In genomic region chr6:7219310-7219709, GRCh38 we compare ENCODE assay signal across 11 cellular contexts.
A peak's percentile ranks its signal among the peaks of the same experiment; 100 is the strongest.
DNase-seq lines count a peak whose midpoint lies in the region; ATAC-seq and TF ChIP-seq lines count a peak whose summit lies in the region.
"Had no signal": no experiment of that assay in that cellular context is flagged by ENCODE, and none has a peak within 500 bp of the region (broad histone marks: within the 10 kb centered on the region; RNA-seq: fewer than 3 reads in every experiment).

No MANE protein-coding gene starts in this region.

- DNase-seq in HCT116 (ENCODE audit: low read depth, low spot score), result no peak
- peak; percentile 72 for DNase-seq in activated CD8-positive, alpha-beta T cell treated with anti-CD3 and anti-CD28 coated beads for 36 hours
- peak; percentile 49 for DNase-seq in left cardiac atrium
- DNase-seq in stimulated activated CD8-positive, alpha-beta memory T cell treated with anti-CD3 and anti-CD28 coated beads, Interleukin-4, amount 100 ng/mL, for 48 hours, result peak; percentile 41
- DNase-seq in progenitor cell of endocrine pancreas (ENCODE audit: low spot score, unreplicated experiment), result no peak
- DNase-seq in ureter (ENCODE audit: low spot score), result no peak
- no peak for DNase-seq in NCI-H128 (lab: John Stamatoyannopoulos, UW; ENCODE audit: unreplicated experiment)
- DNase-seq in GM19238 (ENCODE audit: insufficient read length, low spot score), result no peak
- DNase-seq: activated effector memory CD4-positive, alpha-beta T cell treated with anti-CD3 and anti-CD28 coated beads, Interleukin-2, amount 50 U/mL, for 16 hours; NCI-H187 had no signal

- no peak overlapping the region for H3K4me3 Mint-ChIP-seq in activated CD8-positive, alpha-beta T cell treated with anti-CD3 and anti-CD28 coated beads for 36 hours
- no peak overlapping the region for H3K4me3 Mint-ChIP-seq in progenitor cell of endocrine pancreas (ENCODE audit: low read depth)

- peaks cover 2 to 22% of the 10 kb centered on the region in 2 experiments; a peak in 3 of 4 replicates for H3K4me1 ChIP-seq in HCT116 (ENCODE audit: control insufficient read depth in 1 of 2, insufficient read depth in 2 of 2, low read length in 2 of 2)

- no peaks in the 10 kb centered on the region for H3K9me2 ChIP-seq in HCT116 (ENCODE audit: insufficient read depth)

- no peaks in the 10 kb centered on the region for H3K27me3 ChIP-seq in HCT116 (ENCODE audit: insufficient read depth, low read length)
- H3K27me3 ChIP-seq: neutrophil had no signal

- no peak overlapping the region for H3K4me2 ChIP-seq in HCT116 (ENCODE audit: low read length)

- peak; percentile 74 for ATAC-seq in HCT116
- ATAC-seq in activated CD8-positive, alpha-beta T cell treated with anti-CD3 and anti-CD28 coated beads for 36 hours, result peak; percentile 87
- ATAC-seq in left cardiac atrium, result peak; percentile 65

- no peaks in the 10 kb centered on the region for H3K9me3 Mint-ChIP-seq in activated CD8-positive, alpha-beta T cell treated with anti-CD3 and anti-CD28 coated beads for 36 hours
- no peaks in the 10 kb centered on the region for H3K9me3 Mint-ChIP-seq in progenitor cell of endocrine pancreas (ENCODE audit: low read depth)

- RAD21 ChIA-PET in HCT116 (lab: Charles Lee; ENCODE audit: low non-redundant PET in 1 of 2, low total read pairs in 2 of 2, uncharacterized antibody in 2 of 2, unreplicated experiment in 2 of 2), result no interaction called here

- H3K79me2 ChIP-seq in HCT116 (ENCODE audit: insufficient read depth, low read length), result no peaks in the 10 kb centered on the region; the same call in 1 of the 2 replicates

- no peak overlapping the region for H3K9ac ChIP-seq in HCT116 (ENCODE audit: low read length)

- POLR2A ChIA-PET in HCT116 (lab: Charles Lee), result no interaction called here
- POLR2A ChIA-PET in activated CD8-positive, alpha-beta T cell treated with anti-CD3 and anti-CD28 coated beads for 36 hours (lab: Charles Lee), result interaction anchor here (1.2 to 1.6 kb wide), 3 partner anchors 9 to 34 kb away, joined by 3 to 4 read pairs (median 3); no protein-coding TSS in a partner anchor

- no TSS peak for BruUV-seq in HCT116 (replicated peaks; lab: Mats Ljungman, UMichigan)

- TF ChIP-seq POLR2A in HCT116 (IDR thresholded peaks at IDR 0.05; ENCODE audit: borderline replicate concordance, extremely low read depth, insufficient read depth, insufficient read length), result no peak

- CTCF ChIA-PET in HCT116 (lab: Charles Lee), result no interaction called here
- CTCF ChIA-PET in activated CD8-positive, alpha-beta T cell treated with anti-CD3 and anti-CD28 coated beads for 36 hours (lab: Charles Lee), result interaction anchor here (0.8 kb wide), 1 partner anchor 433 kb away, joined by 3 read pairs; no protein-coding TSS in a partner anchor

- peaks cover 0 to 5% of the 10 kb centered on the region in 2 experiments for H3K36me3 ChIP-seq in HCT116 (ENCODE audit: control insufficient read depth in 1 of 2, insufficient read depth in 2 of 2, low read length in 2 of 2)

- no peak overlapping the region for H3K27ac Mint-ChIP-seq in activated CD8-positive, alpha-beta T cell treated with anti-CD3 and anti-CD28 coated beads for 36 hours
- H3K27ac Mint-ChIP-seq in progenitor cell of endocrine pancreas, result no peak overlapping the region

- TF ChIP-seq RAD21 in HCT116 (IDR thresholded peaks at IDR 0.05; ENCODE audit: low read depth), result no peak

- no peak overlapping the region for H3K27ac ChIP-seq in HCT116 (ENCODE audit: low read depth, low read length)
- H3K27ac ChIP-seq: neutrophil had no signal

- no peak for TF ChIP-seq CTCF in HCT116 (IDR thresholded peaks at IDR 0.05 in 2 of 3, conservative IDR thresholded peaks at IDR 0.05 in 1 of 3; ENCODE audit: borderline replicate concordance in 1 of 3, insufficient read depth in 1 of 3, low read depth in 2 of 3, low read length in 2 of 3)
- no peak for TF ChIP-seq CTCF in activated CD8-positive, alpha-beta T cell treated with anti-CD3 and anti-CD28 coated beads for 36 hours (IDR thresholded peaks at IDR 0.05)
- TF ChIP-seq CTCF in progenitor cell of endocrine pancreas (IDR thresholded peaks at IDR 0.05; ENCODE audit: unreplicated experiment), result no peak

- no peak overlapping the region for H3K4me3 ChIP-seq in HCT116 (replicated peaks in 1 of 2; ENCODE audit: low read depth in 1 of 2, low read length in 2 of 2)

- H4K20me1 ChIP-seq in HCT116 (ENCODE audit: insufficient read depth), result no peaks in the 10 kb centered on the region; the same call in 1 of the 2 replicates

- H3K27me3 Mint-ChIP-seq in activated CD8-positive, alpha-beta T cell treated with anti-CD3 and anti-CD28 coated beads for 36 hours, result no peaks in the 10 kb centered on the region
- H3K27me3 Mint-ChIP-seq in progenitor cell of endocrine pancreas, result no peaks in the 10 kb centered on the region

- H3K36me3 Mint-ChIP-seq in activated CD8-positive, alpha-beta T cell treated with anti-CD3 and anti-CD28 coated beads for 36 hours (ENCODE audit: low read depth), result peaks cover 28% of the 10 kb centered on the region
- peaks cover 21% of the 10 kb centered on the region for H3K36me3 Mint-ChIP-seq in progenitor cell of endocrine pancreas (ENCODE audit: insufficient read depth)

- H3K4me1 Mint-ChIP-seq in activated CD8-positive, alpha-beta T cell treated with anti-CD3 and anti-CD28 coated beads for 36 hours (ENCODE audit: low read depth), result peaks cover 21% of the 10 kb centered on the region
- H3K4me1 Mint-ChIP-seq in progenitor cell of endocrine pancreas (ENCODE audit: low read depth), result no peaks in the 10 kb centered on the region

- H2AFZ ChIP-seq in HCT116 (ENCODE audit: low read depth, low read length, poor library complexity, severe bottlenecking), result no peak overlapping the region

- H3K9me3 ChIP-seq in HCT116 (ENCODE audit: control insufficient read depth in 1 of 2, insufficient read depth in 1 of 2, low read depth in 1 of 2, low read length in 2 of 2), result no peaks in the 10 kb centered on the region
- H3K9me3 ChIP-seq: neutrophil had no signal

- intact Hi-C loops in HCT116 (cut with micrococcal nuclease), result no loop called here
- intact Hi-C loops in activated CD8-positive, alpha-beta T cell treated with anti-CD3 and anti-CD28 coated beads for 36 hours (cut with micrococcal nuclease), result no loop called here
- intact Hi-C loops in left cardiac atrium (cut with DNase I), result loop anchor here in 1 of 2 donors (5.0 kb wide), 1 partner anchor 42 kb away; no protein-coding TSS in a partner anchor

TF ChIP-seq in HCT116, 20 proteins besides CTCF, POLR2A, EP300 and RAD21:
- TF ChIP-seq ELF1 (IDR thresholded peaks at IDR 0.05; ENCODE audit: borderline replicate concordance, low read depth), result no peak
- TF ChIP-seq, protein P1, sequence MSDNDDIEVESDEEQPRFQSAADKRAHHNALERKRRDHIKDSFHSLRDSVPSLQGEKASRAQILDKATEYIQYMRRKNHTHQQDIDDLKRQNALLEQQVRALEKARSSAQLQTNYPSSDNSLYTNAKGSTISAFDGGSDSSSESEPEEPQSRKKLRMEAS (IDR thresholded peaks at IDR 0.05), result peak; percentile 39; the same call in 1 of the 2 replicates

Comparison
In these comparisons a context has a peak if more than half of its experiments do, and no peak if none do; other contexts are left out.
1. DNase-seq: peak in activated CD8-positive, alpha-beta T cell treated with anti-CD3 and anti-CD28 coated beads for 36 hours (single experiment), left cardiac atrium (single experiment) and stimulated activated CD8-positive, alpha-beta memory T cell treated with anti-CD3 and anti-CD28 coated beads, Interleukin-4, amount 100 ng/mL, for 48 hours (single experiment); none in HCT116 (single experiment), progenitor cell of endocrine pancreas (single experiment), ureter (single experiment), NCI-H128 (single experiment) and GM19238 (single experiment).
2. Peak in every context shown above with its lines, with median percentiles within 50 percentile points of each other: ATAC-seq.